ENCODE assay signal across 9 cellular contexts in genomic region chr5:61319388-61320146, GRCh38. TPM values are rescaled to one million over a fixed set of nuclear protein-coding genes. Genes with fewer than 3 reads are reported as not detected.
DNase-seq lines count a peak whose midpoint lies in the region; ATAC-seq and TF ChIP-seq lines count a peak whose summit lies in the region.
"Had no signal": no experiment of that assay in that cellular context is flagged by ENCODE, and none has a peak within 500 bp of the region (broad histone marks: within the 10 kb centered on the region; RNA-seq: fewer than 3 reads in every experiment).

No MANE protein-coding gene starts in this region.

- H3K27ac ChIP-seq in heart right ventricle (peak overlapping the region in 5 of 10 donors; percentile 6 to 85 (median 49)), spleen (peak overlapping the region in 7 of 8 donors; percentile 29 to 81 (median 67))
- H3K27ac ChIP-seq: psoas muscle had no signal

- H3K4me1 ChIP-seq in heart right ventricle = peaks cover 0 to 62% (median 6%) of the 10 kb centered on the region in 9 donors
- H3K4me1 ChIP-seq in spleen = peaks cover 7 to 63% (median 27%) of the 10 kb centered on the region in 6 donors

- H3K4me3 ChIP-seq in heart right ventricle (peak overlapping the region in 3 of 10 donors; percentile 2 to 22 (median 22)), spleen (peak overlapping the region in 4 of 8 donors; percentile 7 to 57 (median 20))
- H3K4me3 ChIP-seq: psoas muscle had no signal

- WGBS in heart right ventricle, 2 donors = 44 to 46% methylated on average over 9 of the region's 9 CpGs
- WGBS in spleen, 5 donors = 25 to 33% (median 28%) methylated on average over 9 of the region's 9 CpGs

- TF ChIP-seq CTCF in heart right ventricle (IDR thresholded peaks at IDR 0.05) = no peak
- no peak for TF ChIP-seq CTCF in spleen (IDR thresholded peaks at IDR 0.05 in 8 of 11, conservative IDR thresholded peaks at IDR 0.05 in 3 of 11)

- TF ChIP-seq POLR2A in spleen (IDR thresholded peaks at IDR 0.05) = no peak

- no peaks in the 10 kb centered on the region for H3K9me3 ChIP-seq in heart right ventricle
- H3K9me3 ChIP-seq in spleen = no peaks in the 10 kb centered on the region
- H3K9me3 ChIP-seq: psoas muscle had no signal

- no peaks in the 10 kb centered on the region for H3K27me3 ChIP-seq in heart right ventricle
- H3K27me3 ChIP-seq in spleen (replicated peaks in 1 of 7) = no peaks in the 10 kb centered on the region

- ATAC-seq in HG02763 (IDR thresholded peaks at IDR 0.05; ENCODE audit: unreplicated experiment) = peak; percentile 98
- peak; percentile 51 to 79 (median 62) for ATAC-seq in heart right ventricle

- H3K36me3 ChIP-seq in heart right ventricle (no peaks in the 10 kb centered on the region), spleen (no peaks in the 10 kb centered on the region)

- DNase-seq in NCI-H1436 (lab: John Stamatoyannopoulos, UW) = peak; percentile 28
- DNase-seq in NCI-H1436 treated with DMSO at 0.1 percent for 48 hours (lab: John Stamatoyannopoulos, UW) = no peak
- peak; percentile 14 for DNase-seq in NCI-H748 treated with DMSO at 0.1 percent for 48 hours (lab: John Stamatoyannopoulos, UW)
- DNase-seq in heart right ventricle = no peak
- DNase-seq in spleen = no peak
- no peak for DNase-seq in SW 1271 (lab: John Stamatoyannopoulos, UW)
- DNase-seq in anterior cingulate cortex (lab: John Stamatoyannopoulos, UW) = no peak
- DNase-seq: psoas muscle had no signal

- intact Hi-C loops in heart right ventricle (cut with DNase I) (loop anchor here in 3 of 10 donors (10.0 kb wide), 2 partner anchors 155 to 265 kb away; partner anchors contain the start of gene SMIM15 (in 1 of the 3)), spleen (cut with DNase I; ENCODE audit: low total_unique reads) (no loop called here)

RNA-seq across cellular contexts. Expression of gene ZSWIM6, which starts 12.5 kb away (rescaled TPM):
- total RNA-seq in heart right ventricle (10 to 100 TPM in 1 of 10 donors, 1 to 10 TPM in 9; 5.9 to 10.3 (median 7.2) TPM), spleen (10 to 100 TPM; 15.7 to 22.9 (median 19.1) TPM)
- polyA plus RNA-seq in heart right ventricle (1 to 10 TPM; 2.1 to 4.6 TPM), spleen (1 to 10 TPM; 3.1 to 4.8 (median 3.4) TPM)

Comparison
In these comparisons a context has a peak if more than half of its experiments do, and no peak if none do; other contexts are left out.
1. DNase-seq: peak in NCI-H1436 (single experiment) and NCI-H748 treated with DMSO at 0.1 percent for 48 hours (single experiment); none in NCI-H1436 treated with DMSO at 0.1 percent for 48 hours (single experiment), heart right ventricle (0 of 2), spleen (single experiment), SW 1271 (0 of 2) and anterior cingulate cortex (0 of 58).